In genomic region chr12:6065131-6065871, GRCh38 we compare ENCODE assay signal across 16 cellular contexts. TPM values are rescaled to one million over a fixed set of nuclear protein-coding genes. Genes with fewer than 3 reads are reported as not detected.
"Had no signal": no experiment of that assay in that cellular context is flagged by ENCODE, and none has a peak within 500 bp of the region (broad histone marks: within the 10 kb centered on the region; RNA-seq: fewer than 3 reads in every experiment).

No MANE protein-coding gene starts in this region.

- H3K27ac Mint-ChIP-seq: activated CD4-positive, alpha-beta memory T cell treated with anti-CD3 and anti-CD28 coated beads for 36 hours; activated CD4-positive, alpha-beta T cell treated with anti-CD3 and anti-CD28 coated beads for 36 hours; activated CD8-positive, alpha-beta memory T cell treated with anti-CD3 and anti-CD28 coated beads, Interleukin-2, amount 10 ng/mL, durations not matched to agents 7 days and 5 days; activated naive CD4-positive, alpha-beta T cell treated with anti-CD3 and anti-CD28 coated beads for 36 hours; activated naive CD8-positive, alpha-beta T cell treated with anti-CD3 and anti-CD28 coated beads, Interleukin-2, amount 50 U/mL, for 24 hours; activated T-helper 2 cell treated with anti-CD3 and anti-CD28 coated beads, Interferon-gamma antibody, Interleukin-2, Interleukin-4, amounts not matched to agents 10 μg/mL and 5 μg/mL and 100 μg/mL, durations not matched to agents 14 hours and 24 hours and 36 hours; naive thymus-derived CD4-positive, alpha-beta T cell; stimulated activated memory B cell treated with anti-CD40 and anti-IgM and Interleukin-4, amounts not matched to agents 10 μg/mL and 1 μg/mL and 100 μg/mL, for 72 hours; T-helper 1 cell treated with Interleukin-12 subunit alpha and Interleukin-12 subunit beta and Interleukin-4 antibody, amounts not matched to agents 30 μg/mL and 1 μg/mL, for 36 hours had no signal

- H3K4me3 ChIP-seq: thyroid gland had no signal

- H3K27ac ChIP-seq: neutrophil, thyroid gland had no signal

- H3K4me1 Mint-ChIP-seq: stimulated activated memory B cell treated with anti-CD40 and anti-IgM and Interleukin-4, amounts not matched to agents 10 μg/mL and 1 μg/mL and 100 μg/mL, for 72 hours had no signal

- ATAC-seq: activated CD4-positive, alpha-beta T cell treated with anti-CD3 and anti-CD28 coated beads for 36 hours; activated CD8-positive, alpha-beta memory T cell treated with anti-CD3 and anti-CD28 coated beads, Interleukin-2, amount 10 ng/mL, durations not matched to agents 7 days and 5 days; activated naive CD8-positive, alpha-beta T cell treated with anti-CD3 and anti-CD28 coated beads, Interleukin-2, amount 50 U/mL, for 24 hours; left colon; naive thymus-derived CD4-positive, alpha-beta T cell; stimulated activated memory B cell treated with anti-CD40 and anti-IgM and Interleukin-4, amounts not matched to agents 10 μg/mL and 1 μg/mL and 100 μg/mL, for 72 hours had no signal

- H3K4me3 Mint-ChIP-seq: activated CD4-positive, alpha-beta memory T cell treated with anti-CD3 and anti-CD28 coated beads for 36 hours; activated CD4-positive, alpha-beta T cell treated with anti-CD3 and anti-CD28 coated beads for 36 hours; activated CD8-positive, alpha-beta memory T cell treated with anti-CD3 and anti-CD28 coated beads, Interleukin-2, amount 10 ng/mL, durations not matched to agents 7 days and 5 days; activated naive CD4-positive, alpha-beta T cell treated with anti-CD3 and anti-CD28 coated beads for 36 hours; activated naive CD8-positive, alpha-beta T cell treated with anti-CD3 and anti-CD28 coated beads, Interleukin-2, amount 50 U/mL, for 24 hours; naive thymus-derived CD4-positive, alpha-beta T cell; stimulated activated memory B cell treated with anti-CD40 and anti-IgM and Interleukin-4, amounts not matched to agents 10 μg/mL and 1 μg/mL and 100 μg/mL, for 72 hours; T-helper 1 cell treated with Interleukin-12 subunit alpha and Interleukin-12 subunit beta and Interleukin-4 antibody, amounts not matched to agents 30 μg/mL and 1 μg/mL, for 36 hours had no signal

- H3K36me3 Mint-ChIP-seq: activated CD4-positive, alpha-beta memory T cell treated with anti-CD3 and anti-CD28 coated beads for 36 hours; activated CD8-positive, alpha-beta memory T cell treated with anti-CD3 and anti-CD28 coated beads, Interleukin-2, amount 10 ng/mL, durations not matched to agents 7 days and 5 days; naive thymus-derived CD4-positive, alpha-beta T cell; stimulated activated memory B cell treated with anti-CD40 and anti-IgM and Interleukin-4, amounts not matched to agents 10 μg/mL and 1 μg/mL and 100 μg/mL, for 72 hours had no signal

- H3K9me3 Mint-ChIP-seq: activated CD4-positive, alpha-beta memory T cell treated with anti-CD3 and anti-CD28 coated beads for 36 hours; activated naive CD4-positive, alpha-beta T cell treated with anti-CD3 and anti-CD28 coated beads for 36 hours; activated naive CD8-positive, alpha-beta T cell treated with anti-CD3 and anti-CD28 coated beads, Interleukin-2, amount 50 U/mL, for 24 hours; activated T-helper 2 cell treated with anti-CD3 and anti-CD28 coated beads, Interferon-gamma antibody, Interleukin-2, Interleukin-4, amounts not matched to agents 10 μg/mL and 5 μg/mL and 100 μg/mL, durations not matched to agents 14 hours and 24 hours and 36 hours; stimulated activated memory B cell treated with anti-CD40 and anti-IgM and Interleukin-4, amounts not matched to agents 10 μg/mL and 1 μg/mL and 100 μg/mL, for 72 hours; T-helper 1 cell treated with Interleukin-12 subunit alpha and Interleukin-12 subunit beta and Interleukin-4 antibody, amounts not matched to agents 30 μg/mL and 1 μg/mL, for 36 hours had no signal

- H3K9me3 ChIP-seq: neutrophil, thyroid gland had no signal

- H3K36me3 ChIP-seq: neutrophil, thyroid gland had no signal

- H3K27me3 ChIP-seq: thyroid gland had no signal

- DNase-seq: activated CD4-positive, alpha-beta memory T cell treated with anti-CD3 and anti-CD28 coated beads for 36 hours; activated CD4-positive, alpha-beta T cell treated with anti-CD3 and anti-CD28 coated beads for 36 hours; activated CD8-positive, alpha-beta memory T cell treated with anti-CD3 and anti-CD28 coated beads, Interleukin-2, amount 10 ng/mL, durations not matched to agents 7 days and 5 days; activated naive CD4-positive, alpha-beta T cell treated with anti-CD3 and anti-CD28 coated beads for 36 hours; activated naive CD8-positive, alpha-beta T cell treated with anti-CD3 and anti-CD28 coated beads, Interleukin-2, amount 50 U/mL, for 24 hours; activated T-cell treated with anti-CD3 and anti-CD28 coated beads, Interleukin-2, amount 50 U/mL, for 1 hour; cerebellar nuclear complex; left colon; naive thymus-derived CD4-positive, alpha-beta T cell; retina; stimulated activated CD4-positive, alpha-beta T cell treated with anti-CD3 and anti-CD28 coated beads, Interleukin-2, amount 100 ng/mL, for 48 hours; thyroid gland had no signal

RNA-seq across cellular contexts. Expression of gene VWF, which starts 59.2 kb away (rescaled TPM):
- total RNA-seq: activated CD4-positive, alpha-beta memory T cell treated with anti-CD3 and anti-CD28 coated beads for 36 hours; activated naive CD4-positive, alpha-beta T cell treated with anti-CD3 and anti-CD28 coated beads for 36 hours; activated T-helper 2 cell treated with anti-CD3 and anti-CD28 coated beads, Interferon-gamma antibody, Interleukin-2, Interleukin-4, amounts not matched to agents 10 μg/mL and 5 μg/mL and 100 μg/mL, durations not matched to agents 14 hours and 24 hours and 36 hours had no signal
